ENCODE assay signal across 12 cellular contexts in the genomic region with DNA sequence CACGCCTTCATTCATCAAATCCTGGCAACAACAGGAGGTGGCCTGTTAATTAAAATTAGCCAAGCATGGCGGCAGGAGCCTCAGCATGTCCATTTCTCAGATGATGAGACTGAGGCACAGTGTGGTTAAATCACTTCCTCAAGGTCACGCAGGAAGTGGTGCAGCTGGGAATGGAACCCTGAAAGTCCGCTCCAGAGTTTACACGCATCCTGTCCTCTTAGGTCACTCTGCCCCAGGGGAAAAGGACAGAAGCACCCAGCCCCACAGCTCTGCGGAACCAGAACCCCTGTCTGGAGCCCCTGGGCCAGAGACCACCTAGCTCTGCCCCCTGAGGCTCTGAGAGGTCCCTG. TPM values are rescaled to one million over a fixed set of nuclear protein-coding genes. Genes with fewer than 3 reads are reported as not detected.
DNase-seq lines count a peak whose midpoint lies in the region; ATAC-seq and TF ChIP-seq lines count a peak whose summit lies in the region.
"Had no signal": no experiment of that assay in that cellular context is flagged by ENCODE, and none has a peak within 500 bp of the region (broad histone marks: within the 10 kb centered on the region; RNA-seq: fewer than 3 reads in every experiment).

No MANE protein-coding gene starts in this region.

- no peaks in the 10 kb centered on the region; the same call in 1 of the 2 replicates for H4K20me1 ChIP-seq in OCI-LY7 (ENCODE audit: insufficient read depth, low read length)

- POLR2A ChIA-PET in OCI-LY7 (lab: Charles Lee): interaction anchor here (1.0 kb wide), 1 partner anchor 136 kb away, joined by 5 read pairs; no protein-coding TSS in a partner anchor

- BruUV-seq in OCI-LY7 (replicated peaks; lab: Mats Ljungman, UMichigan): no TSS peak

- H3K9me3 ChIP-seq in OCI-LY7 (ENCODE audit: low read length): no peaks in the 10 kb centered on the region
- H3K9me3 ChIP-seq in left ventricle myocardium inferior (replicated peaks): no peaks in the 10 kb centered on the region
- no peaks in the 10 kb centered on the region for H3K9me3 ChIP-seq in psoas muscle

- peak in 3 of 4 donors; percentile 2 to 50 (median 15) for ATAC-seq in psoas muscle
- ATAC-seq in HG02759 (IDR thresholded peaks at IDR 0.05; ENCODE audit: unreplicated experiment): no peak

- peak overlapping the region; percentile 33 for H3K27ac ChIP-seq in OCI-LY7 (ENCODE audit: low read depth, low read length, poor library complexity, severe bottlenecking)
- peak overlapping the region; percentile 84 for H3K27ac ChIP-seq in left ventricle myocardium inferior (replicated peaks)
- H3K27ac ChIP-seq in psoas muscle: peak overlapping the region; percentile 21
- H3K27ac ChIP-seq: cardiac muscle cell had no signal

- H3K4me3 Mint-ChIP-seq in activated naive CD8-positive, alpha-beta T cell treated with anti-CD3 and anti-CD28 coated beads for 36 hours: no peak overlapping the region
- H3K4me3 Mint-ChIP-seq: activated CD4-positive, alpha-beta T cell treated with anti-CD3 and anti-CD28 coated beads, Interleukin-2, amount 10 ng/mL, durations not matched to agents 24 days and 14 days had no signal

- no peaks in the 10 kb centered on the region for H3K9me2 ChIP-seq in OCI-LY7 (ENCODE audit: insufficient read depth, low read length)

- H3K79me2 ChIP-seq in OCI-LY7 (ENCODE audit: insufficient read depth, low read depth, low read length): no peaks in the 10 kb centered on the region

- CTCF ChIA-PET in OCI-LY7 (lab: Charles Lee; ENCODE audit: unreplicated experiment): interaction anchor here (0.6 kb wide), 1 partner anchor 31 kb away, joined by 3 read pairs; no protein-coding TSS in a partner anchor

- DNase-seq in GM12864 (ENCODE audit: low read depth) (no peak), OCI-LY7 (ENCODE audit: low spot score) (peak; percentile 65), left ventricle myocardium inferior (peak; percentile 49), psoas muscle (no peak), AG20443 (ENCODE audit: low spot score) (no peak), GOT3 (lab: John Stamatoyannopoulos, UW) (no peak)
- no peak for DNase-seq in activated naive CD8-positive, alpha-beta T cell treated with anti-CD3 and anti-CD28 coated beads for 36 hours
- DNase-seq: activated CD4-positive, alpha-beta T cell treated with anti-CD3 and anti-CD28 coated beads, Interleukin-2, amount 10 ng/mL, durations not matched to agents 24 days and 14 days; DMS153; NCI-H748 treated with DMSO at 0.1 percent for 48 hours had no signal

- peaks cover 34% of the 10 kb centered on the region for H3K27me3 Mint-ChIP-seq in activated naive CD8-positive, alpha-beta T cell treated with anti-CD3 and anti-CD28 coated beads for 36 hours

- H2AFZ ChIP-seq in OCI-LY7 (ENCODE audit: low read length): peak overlapping the region; percentile 49; the same call in 1 of the 2 replicates

- no peaks in the 10 kb centered on the region for H3K36me3 ChIP-seq in OCI-LY7 (ENCODE audit: insufficient read depth, low read length)
- no peaks in the 10 kb centered on the region for H3K36me3 ChIP-seq in left ventricle myocardium inferior
- no peaks in the 10 kb centered on the region for H3K36me3 ChIP-seq in psoas muscle (ENCODE audit: insufficient read depth in 1 of 2, low read depth in 1 of 2)
- H3K36me3 ChIP-seq: cardiac muscle cell had no signal

- H3K4me3 ChIP-seq in GM12864 (ENCODE audit: low read depth, low read length): peak overlapping the region; percentile 5; the same call in 1 of the 2 replicates
- H3K4me3 ChIP-seq in OCI-LY7 (ENCODE audit: low read depth, low read length, poor library complexity, severe bottlenecking): peak overlapping the region; percentile 10
- H3K4me3 ChIP-seq in left ventricle myocardium inferior: peak overlapping the region; percentile 40
- peak overlapping the region; percentile 25 for H3K4me3 ChIP-seq in psoas muscle
- H3K4me3 ChIP-seq: cardiac muscle cell had no signal

- no peaks in the 10 kb centered on the region for H3K9me3 Mint-ChIP-seq in activated naive CD8-positive, alpha-beta T cell treated with anti-CD3 and anti-CD28 coated beads for 36 hours
- H3K9me3 Mint-ChIP-seq: activated CD4-positive, alpha-beta T cell treated with anti-CD3 and anti-CD28 coated beads, Interleukin-2, amount 10 ng/mL, durations not matched to agents 24 days and 14 days had no signal

- H3K27ac Mint-ChIP-seq in activated naive CD8-positive, alpha-beta T cell treated with anti-CD3 and anti-CD28 coated beads for 36 hours: no peak overlapping the region
- H3K27ac Mint-ChIP-seq: activated CD4-positive, alpha-beta T cell treated with anti-CD3 and anti-CD28 coated beads, Interleukin-2, amount 10 ng/mL, durations not matched to agents 24 days and 14 days had no signal

- peak overlapping the region; percentile 63 for H3K4me2 ChIP-seq in OCI-LY7 (ENCODE audit: low read length)

- TF ChIP-seq CTCF in GM12864 (IDR thresholded peaks at IDR 0.05; ENCODE audit: low read depth, low read length, missing control alignments) (no peak), OCI-LY7 (conservative IDR thresholded peaks at IDR 0.05; ENCODE audit: low read length) (no peak), left ventricle myocardium inferior (IDR thresholded peaks at IDR 0.05; ENCODE audit: borderline replicate concordance) (no peak), psoas muscle (IDR thresholded peaks at IDR 0.05) (no peak)

- 56 to 63% (median 61%) methylated on average over 6 of the region's 6 CpGs for WGBS in psoas muscle, 3 donors

- intact Hi-C loops in OCI-LY7 (cut with micrococcal nuclease; ENCODE audit: unreplicated experiment) (no loop called here), left ventricle myocardium inferior (cut with micrococcal nuclease) (loop anchor here (10.0 kb wide), 1 partner anchor 65 kb away; no protein-coding TSS in a partner anchor), psoas muscle (cut with DNase I) (no loop called here)

- H3K4me1 ChIP-seq in OCI-LY7 (ENCODE audit: insufficient read depth, low read length, poor library complexity, severe bottlenecking) (peaks cover 33% of the 10 kb centered on the region), left ventricle myocardium inferior (peaks cover 61% of the 10 kb centered on the region), psoas muscle (peaks cover 29% of the 10 kb centered on the region)

- no peaks in the 10 kb centered on the region for H3K36me3 Mint-ChIP-seq in activated naive CD8-positive, alpha-beta T cell treated with anti-CD3 and anti-CD28 coated beads for 36 hours

- H3K27me3 ChIP-seq in left ventricle myocardium inferior (ENCODE audit: low read depth) (no peaks in the 10 kb centered on the region), psoas muscle (ENCODE audit: insufficient read depth in 3 of 3, low read length in 2 of 3) (no peaks in the 10 kb centered on the region)
- H3K27me3 ChIP-seq: cardiac muscle cell had no signal

- peaks cover 7% of the 10 kb centered on the region for H3K4me1 Mint-ChIP-seq in activated naive CD8-positive, alpha-beta T cell treated with anti-CD3 and anti-CD28 coated beads for 36 hours

RNA-seq across cellular contexts. Expression of a gene that starts 19.6 kb away (rescaled TPM):
- total RNA-seq in OCI-LY7 (2014; rRNA removed; shearing (Covaris generic)): 2,313 and 2,662 TPM in 2 replicates
- total RNA-seq in OCI-LY7 (2022) (2,385 and 2,457 TPM in 2 replicates), left ventricle myocardium inferior (325 TPM), psoas muscle (100 to 1,000 TPM; 266 to 539 (median 329) TPM)
- 1,000 to 10,000 TPM in 1 of 3 donors, 100 to 1,000 TPM in 2; 470 to 1,471 (median 727) TPM for polyA plus RNA-seq in psoas muscle
- 1,000 to 10,000 TPM; 3,164 to 3,255 TPM for total RNA-seq in activated naive CD8-positive, alpha-beta T cell treated with anti-CD3 and anti-CD28 coated beads for 36 hours

RNA-seq across cellular contexts. Expression of a gene that starts 50.0 kb away (rescaled TPM):
- total RNA-seq in OCI-LY7 (2014; rRNA removed; shearing (Covaris generic)): 9.0 and 10.2 TPM in 2 replicates
- total RNA-seq in OCI-LY7 (2022): 22.5 and 23.3 TPM in 2 replicates
- total RNA-seq in left ventricle myocardium inferior: 37.7 TPM
- total RNA-seq in psoas muscle: 10 to 100 TPM; 15.3 to 20.4 (median 16.0) TPM
- 10 to 100 TPM; 28.5 to 39.9 (median 37.1) TPM for polyA plus RNA-seq in psoas muscle
- 1 to 10 TPM; 7.4 to 9.3 TPM for total RNA-seq in activated naive CD8-positive, alpha-beta T cell treated with anti-CD3 and anti-CD28 coated beads for 36 hours
- total RNA-seq: activated CD4-positive, alpha-beta T cell treated with anti-CD3 and anti-CD28 coated beads, Interleukin-2, amount 10 ng/mL, durations not matched to agents 24 days and 14 days had no signal

RNA-seq across cellular contexts. Expression of a gene that starts 55.0 kb away (rescaled TPM):
- not detected in 2 replicates for total RNA-seq in OCI-LY7 (2014; rRNA removed; shearing (Covaris generic))
- total RNA-seq in OCI-LY7 (2022) (0.13 and 0.27 TPM in 2 replicates), left ventricle myocardium inferior (17.2 TPM), psoas muscle (10 to 100 TPM in 3 of 4 donors, 1 to 10 TPM in 1; 7.5 to 16.4 (median 14.0) TPM)
- 10 to 100 TPM in 1 of 3 donors, 1 to 10 TPM in 2; 5.2 to 10.1 (median 5.8) TPM for polyA plus RNA-seq in psoas muscle
- total RNA-seq in activated naive CD8-positive, alpha-beta T cell treated with anti-CD3 and anti-CD28 coated beads for 36 hours: under 1 TPM; 0.35 to 0.40 TPM

Comparison
In these comparisons a context has a peak if more than half of its experiments do, and no peak if none do; other contexts are left out.
1. DNase-seq: peak in OCI-LY7 (single experiment) and left ventricle myocardium inferior (single experiment); none in GM12864 (single experiment), psoas muscle (0 of 2), AG20443 (single experiment), GOT3 (single experiment) and activated naive CD8-positive, alpha-beta T cell treated with anti-CD3 and anti-CD28 coated beads for 36 hours (single experiment).
2. H3K27ac ChIP-seq: peak in every context shown above with its lines; median percentile 84 in left ventricle myocardium inferior; 33 in OCI-LY7; 21 in psoas muscle.
3. RNA of a gene that starts 55.0 kb away (total RNA-seq): 17.2 TPM in left ventricle myocardium inferior (single experiment) and 7.5 to 16.4 TPM in psoas muscle; 0.35 to 0.40 TPM in activated naive CD8-positive, alpha-beta T cell treated with anti-CD3 and anti-CD28 coated beads for 36 hours and 0.13 to 0.27 TPM in OCI-LY7; every median in the first group is over 4 times any median in the second.
4. Peak in every context shown above with its lines, with median percentiles within 50 percentile points of each other: H3K4me3 ChIP-seq.